25 cellular contexts compared by ENCODE assay signal in the genomic region with DNA sequence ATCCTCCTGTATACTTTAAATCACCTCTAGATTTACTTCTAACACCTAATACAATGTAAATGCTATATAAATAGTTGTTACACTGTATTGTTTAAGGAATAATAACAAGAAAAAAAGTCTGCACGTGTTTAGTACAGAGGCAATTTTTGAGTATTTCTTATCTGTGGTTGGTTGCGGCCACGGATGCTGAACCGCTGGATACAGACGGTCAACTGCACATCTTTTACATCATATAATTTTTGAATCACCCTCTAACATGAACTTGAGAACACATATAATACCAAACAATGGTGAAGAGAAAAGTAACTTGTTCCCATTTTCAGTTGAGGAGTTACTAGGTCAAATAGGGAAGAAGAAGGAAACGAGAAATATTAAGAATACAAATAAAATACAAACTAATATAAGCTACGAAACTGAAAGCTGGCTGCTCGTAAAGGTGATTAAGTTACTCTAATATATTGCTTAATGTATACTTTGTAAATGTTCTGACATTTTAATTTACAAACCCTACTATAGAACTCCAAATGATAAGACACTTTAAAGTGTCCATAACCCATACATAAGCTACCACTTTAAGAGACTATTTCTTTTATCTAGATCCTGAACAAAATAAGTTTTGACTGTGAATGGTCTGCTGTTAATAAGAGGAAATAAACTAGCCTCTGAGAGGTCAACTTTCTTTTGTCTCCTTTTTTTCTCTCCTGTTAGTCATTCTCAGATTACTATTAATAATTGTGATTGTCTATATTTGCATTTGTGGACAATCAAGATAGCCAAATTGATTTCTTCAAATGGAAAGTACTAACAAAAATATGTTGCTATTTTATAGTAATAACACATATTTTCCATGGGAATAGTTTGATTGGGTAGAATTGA.
DNase-seq lines count a peak whose midpoint lies in the region; ATAC-seq and TF ChIP-seq lines count a peak whose summit lies in the region.
"Had no signal": no experiment of that assay in that cellular context is flagged by ENCODE, and none has a peak within 500 bp of the region (broad histone marks: within the 10 kb centered on the region; RNA-seq: fewer than 3 reads in every experiment).

No MANE protein-coding gene starts in this region.

- peaks cover 14% of the 10 kb centered on the region for H3K4me1 Mint-ChIP-seq in type B pancreatic cell (ENCODE audit: unreplicated experiment)
- H3K4me1 Mint-ChIP-seq: activated T-helper 17 cell treated with anti-CD3 and anti-CD28 coated beads, Interleukin-2, amount 50 U/mL, for 72 hours; natural killer cell had no signal

- H3K36me3 ChIP-seq in trophoblast cell (ENCODE audit: control insufficient read depth in 1 of 2, insufficient read depth in 2 of 2, low read length in 2 of 2) (no peaks in the 10 kb centered on the region), osteoblast (ENCODE audit: insufficient read depth, low read length) (no peaks in the 10 kb centered on the region)
- H3K36me3 ChIP-seq: cardiac muscle cell, prostate gland had no signal

- H4K12ac ChIP-seq in trophoblast cell (ENCODE audit: low read depth, low read length) = no peak overlapping the region

- H3K23ac ChIP-seq in trophoblast cell (ENCODE audit: low read length) = no peak overlapping the region

- no peak overlapping the region for H3K4me3 Mint-ChIP-seq in type B pancreatic cell
- H3K4me3 Mint-ChIP-seq: activated T-helper 17 cell treated with anti-CD3 and anti-CD28 coated beads, Interleukin-2, amount 50 U/mL, for 72 hours; CD8-positive, alpha-beta T cell; effector memory CD8-positive, alpha-beta T cell; natural killer cell had no signal

- H3K27ac ChIP-seq in trophoblast cell (ENCODE audit: low read depth, low read length) (no peak overlapping the region), osteoblast (ENCODE audit: low read depth, low read length) (no peak overlapping the region)
- H3K27ac ChIP-seq: cardiac muscle cell, prostate gland, skin epidermis had no signal

- H3K9ac ChIP-seq in trophoblast cell (ENCODE audit: low read length) = no peak overlapping the region

- no peaks in the 10 kb centered on the region for H4K20me1 ChIP-seq in osteoblast (ENCODE audit: insufficient read depth, low read length)

- no peak overlapping the region for H3K18ac ChIP-seq in trophoblast cell (ENCODE audit: low read length)

- H4K8ac ChIP-seq in trophoblast cell (ENCODE audit: low read depth, low read length) = no peak overlapping the region

- H3K27me3 ChIP-seq in trophoblast cell (ENCODE audit: insufficient read depth, low read length) (no peaks in the 10 kb centered on the region), osteoblast (ENCODE audit: insufficient read depth, low read length) (no peaks in the 10 kb centered on the region)
- H3K27me3 ChIP-seq: cardiac muscle cell had no signal

- H3K14ac ChIP-seq in trophoblast cell (ENCODE audit: low read length) = no peak overlapping the region

- ATAC-seq in GM18517 (IDR thresholded peaks at IDR 0.05; ENCODE audit: unreplicated experiment) (peak; percentile 62), GM21390 (IDR thresholded peaks at IDR 0.05; ENCODE audit: unreplicated experiment) (peak; percentile 55), HG03175 (IDR thresholded peaks at IDR 0.05; ENCODE audit: unreplicated experiment) (peak; percentile 46), GM21360 (IDR thresholded peaks at IDR 0.05; ENCODE audit: unreplicated experiment) (no peak)
- ATAC-seq: activated T-helper 17 cell treated with anti-CD3 and anti-CD28 coated beads, Interleukin-2, amount 50 U/mL, for 72 hours; CD8-positive, alpha-beta T cell; effector memory CD8-positive, alpha-beta T cell; K562; natural killer cell; PC-3 had no signal

- H3K9me3 ChIP-seq in trophoblast cell (ENCODE audit: insufficient read depth, low read depth, low read length) = no peaks in the 10 kb centered on the region
- no peaks in the 10 kb centered on the region for H3K9me3 ChIP-seq in osteoblast (ENCODE audit: low read depth, low read length)
- H3K9me3 ChIP-seq: prostate gland had no signal

- no peak overlapping the region for H3K4ac ChIP-seq in trophoblast cell (ENCODE audit: low read depth, low read length)

- no peaks in the 10 kb centered on the region for H3K9me3 Mint-ChIP-seq in type B pancreatic cell
- H3K9me3 Mint-ChIP-seq: activated T-helper 17 cell treated with anti-CD3 and anti-CD28 coated beads, Interleukin-2, amount 50 U/mL, for 72 hours; CD8-positive, alpha-beta T cell; effector memory CD8-positive, alpha-beta T cell; natural killer cell had no signal

- no peaks in the 10 kb centered on the region for H3K27me3 Mint-ChIP-seq in type B pancreatic cell
- H3K27me3 Mint-ChIP-seq: activated T-helper 17 cell treated with anti-CD3 and anti-CD28 coated beads, Interleukin-2, amount 50 U/mL, for 72 hours; effector memory CD8-positive, alpha-beta T cell had no signal

- H3K4me3 ChIP-seq in trophoblast cell (ENCODE audit: low read depth, low read length) (no peak overlapping the region), osteoblast (ENCODE audit: insufficient read depth, low read length) (no peak overlapping the region)
- H3K4me3 ChIP-seq: cardiac muscle cell, K562, prostate gland, skin epidermis had no signal

- H2AK5ac ChIP-seq in trophoblast cell (ENCODE audit: low read length) = no peak overlapping the region

- no peaks in the 10 kb centered on the region for H3K79me1 ChIP-seq in trophoblast cell (ENCODE audit: low read length)

- TF ChIP-seq CTCF in osteoblast (IDR thresholded peaks at IDR 0.05; ENCODE audit: extremely low read depth, low read depth, low read length) = no peak
- TF ChIP-seq CTCF in type B pancreatic cell (conservative IDR thresholded peaks at IDR 0.05) = no peak

- no peaks in the 10 kb centered on the region for H3K4me1 ChIP-seq in trophoblast cell (ENCODE audit: control insufficient read depth in 1 of 2, insufficient read depth in 2 of 2, low read length in 2 of 2)
- no peaks in the 10 kb centered on the region for H3K4me1 ChIP-seq in osteoblast (ENCODE audit: insufficient read depth, low read length)
- H3K4me1 ChIP-seq: prostate gland had no signal

- no peak overlapping the region for H2BK120ac ChIP-seq in trophoblast cell (ENCODE audit: insufficient read depth, low read length, poor library complexity)

- no peak overlapping the region for H2AFZ ChIP-seq in trophoblast cell (ENCODE audit: insufficient read depth, low read length, poor library complexity)
- no peak overlapping the region for H2AFZ ChIP-seq in osteoblast (ENCODE audit: low read length)

- H4K91ac ChIP-seq in trophoblast cell (ENCODE audit: low read depth, low read length) = no peak overlapping the region

- DNase-seq in dermis blood vessel endothelial cell (peak; percentile 24), trophoblast cell (no peak), osteoblast (ENCODE audit: insufficient read length, low spot score, missing footprints) (no peak), type B pancreatic cell (ENCODE audit: extremely low spot score, unreplicated experiment) (no peak)
- DNase-seq: activated CD4-positive, alpha-beta T cell treated with anti-CD3 and anti-CD28 coated beads for 1 hour; CD8-positive, alpha-beta T cell; effector memory CD8-positive, alpha-beta T cell; HCEC 1CT; kidney; natural killer cell; NCI-H2081 treated with DMSO at 0.1 percent for 48 hours; NCI-H524 treated with DMSO at 0.1 percent for 48 hours; PC-3; stimulated activated CD4-positive, alpha-beta T cell treated with anti-CD3 and anti-CD28 coated beads, Interleukin-4, amount 100 ng/mL, for 4 hours; stimulated activated CD8-positive, alpha-beta memory T cell treated with anti-CD3 and anti-CD28 coated beads, Interleukin-4, amount 100 ng/mL, for 48 hours; T-helper 9 cell had no signal

- no peak overlapping the region for H2BK5ac ChIP-seq in trophoblast cell (ENCODE audit: low read depth, low read length, poor library complexity)

- no peaks in the 10 kb centered on the region for H3K36me3 Mint-ChIP-seq in type B pancreatic cell
- H3K36me3 Mint-ChIP-seq: CD8-positive, alpha-beta T cell; natural killer cell had no signal

- no peak overlapping the region for H2BK12ac ChIP-seq in trophoblast cell (ENCODE audit: low read length)

- H3K4me2 ChIP-seq in trophoblast cell (ENCODE audit: low read length) = no peak overlapping the region
- no peak overlapping the region for H3K4me2 ChIP-seq in osteoblast (ENCODE audit: insufficient read depth, low read length)

- H3K79me2 ChIP-seq in trophoblast cell (ENCODE audit: control insufficient read depth, insufficient read depth, low read length, poor library complexity) (no peaks in the 10 kb centered on the region), osteoblast (ENCODE audit: insufficient read depth, low read length) (no peaks in the 10 kb centered on the region)

- WGBS in trophoblast cell (ENCODE audit: extremely low coverage, insufficient coverage, insufficient read length) = no CpG with 5 or more reads among the region's 8 CpGs

- no peak overlapping the region for H3K27ac Mint-ChIP-seq in type B pancreatic cell
- H3K27ac Mint-ChIP-seq: activated T-helper 17 cell treated with anti-CD3 and anti-CD28 coated beads, Interleukin-2, amount 50 U/mL, for 72 hours; CD8-positive, alpha-beta T cell; effector memory CD8-positive, alpha-beta T cell; natural killer cell had no signal
